Comparison of ENCODE assay signal across 8 cellular contexts in genomic region chr7:16753932-16754571, GRCh38. TPM values are rescaled to one million over a fixed set of nuclear protein-coding genes. Genes with fewer than 3 reads are reported as not detected.
A peak's percentile ranks its signal among the peaks of the same experiment; 100 is the strongest.
DNase-seq lines count a peak whose midpoint lies in the region; ATAC-seq and TF ChIP-seq lines count a peak whose summit lies in the region.

No MANE protein-coding gene starts in this region.

- TF ChIP-seq RAD21 in neural cell (conservative IDR thresholded peaks at IDR 0.05) = no peak

- ATAC-seq in GM19467 (IDR thresholded peaks at IDR 0.05; ENCODE audit: unreplicated experiment) (peak; percentile 12), HG03571 (IDR thresholded peaks at IDR 0.05; ENCODE audit: unreplicated experiment) (no peak)

- H3K9me2 ChIP-seq in neural cell (ENCODE audit: insufficient read depth, low read length) = no peaks in the 10 kb centered on the region

- peaks cover 45% of the 10 kb centered on the region for H3K79me2 ChIP-seq in neural cell (replicated peaks; ENCODE audit: insufficient read depth, low read length)

- CTCF ChIA-PET in CD8-positive, alpha-beta memory T cell (lab: Charles Lee) = interaction anchor here (1.0 kb wide), 1 partner anchor 9 kb away, joined by 4 read pairs; no protein-coding TSS in a partner anchor

- no peaks in the 10 kb centered on the region for H4K20me1 ChIP-seq in neural cell (ENCODE audit: insufficient read depth)

- TF ChIP-seq EP300 in neural cell (conservative IDR thresholded peaks at IDR 0.05; ENCODE audit: poor library complexity, severe bottlenecking) = no peak

- H3K36me3 ChIP-seq in CD8-positive, alpha-beta memory T cell (ENCODE audit: insufficient read depth, low read length) = no peaks in the 10 kb centered on the region
- H3K36me3 ChIP-seq in neural cell (ENCODE audit: insufficient read depth, low read length) = no peaks in the 10 kb centered on the region

- no peaks in the 10 kb centered on the region for H3K9me3 ChIP-seq in CD8-positive, alpha-beta memory T cell (ENCODE audit: low read length)
- H3K9me3 ChIP-seq in neural cell (ENCODE audit: low read length) = no peaks in the 10 kb centered on the region

- H3K4me1 ChIP-seq in CD8-positive, alpha-beta memory T cell (ENCODE audit: insufficient read depth, low read length) = no peaks in the 10 kb centered on the region

- H3K9ac ChIP-seq in neural cell (ENCODE audit: low read length) = peak overlapping the region; percentile 92

- no peak for DNase-seq in CD8-positive, alpha-beta memory T cell
- peak; percentile 54 for DNase-seq in NB4 (ENCODE audit: low read depth)
- DNase-seq in activated CD8-positive, alpha-beta memory T cell treated with anti-CD3 and anti-CD28 coated beads for 48 hours (ENCODE audit: low read depth in 2 of 3, low spot score in 2 of 3) = peak in 2 of 3 experiments; percentile 2 to 8
- DNase-seq in fibroblast of the aortic adventitia (ENCODE audit: low read depth) = no peak
- no peak for DNase-seq in dedifferentiated amniotic fluid mesenchymal stem cell (ENCODE audit: extremely low spot score)

- TF ChIP-seq POLR2A in NB4 (IDR thresholded peaks at IDR 0.05; ENCODE audit: extremely low read depth, insufficient read length) = no peak

- peak overlapping the region; percentile 98 for H3K4me2 ChIP-seq in neural cell (ENCODE audit: low read length)

- H3F3A ChIP-seq in neural cell (ENCODE audit: insufficient read depth, low read length, poor library complexity, severe bottlenecking) = no peaks in the 10 kb centered on the region

- POLR2A ChIA-PET in CD8-positive, alpha-beta memory T cell (lab: Charles Lee) = no interaction called here

- H3K9me3 Mint-ChIP-seq in CD8-positive, alpha-beta memory T cell = no peaks in the 10 kb centered on the region

- H3K27ac Mint-ChIP-seq in CD8-positive, alpha-beta memory T cell = no peak overlapping the region

- H2AFZ ChIP-seq in neural cell (ENCODE audit: low read depth, low read length) = peak overlapping the region; percentile 75

- peak overlapping the region; percentile 72 to 86 (median 81) for H3K4me3 Mint-ChIP-seq in CD8-positive, alpha-beta memory T cell

- no peak for TF ChIP-seq CTCF in NB4 (IDR thresholded peaks at IDR 0.05; ENCODE audit: low read depth, low read length)
- TF ChIP-seq CTCF in fibroblast of the aortic adventitia (IDR thresholded peaks at IDR 0.05; ENCODE audit: insufficient read depth, low read length) = no peak
- no peak for TF ChIP-seq CTCF in neural cell (IDR thresholded peaks at IDR 0.05; ENCODE audit: poor library complexity, severe bottlenecking)

- peaks cover 6% of the 10 kb centered on the region for H3K27me3 ChIP-seq in CD8-positive, alpha-beta memory T cell (ENCODE audit: insufficient read depth, low read length, poor library complexity, severe bottlenecking)
- no peaks in the 10 kb centered on the region for H3K27me3 ChIP-seq in neural cell (ENCODE audit: insufficient read depth, low read depth, low read length)

- no peak overlapping the region for H3K27ac ChIP-seq in CD8-positive, alpha-beta memory T cell (ENCODE audit: low read depth, low read length)
- H3K27ac ChIP-seq in neural cell (ENCODE audit: low read length) = peak overlapping the region; percentile 90

- H3K36me3 Mint-ChIP-seq in CD8-positive, alpha-beta memory T cell = peaks cover 0 to 4% (median 0%) of the 10 kb centered on the region in 3 donors

- H3K4me3 ChIP-seq in CD8-positive, alpha-beta memory T cell (ENCODE audit: low read length) = peak overlapping the region; percentile 42
- H3K4me3 ChIP-seq in NB4 (ENCODE audit: low read depth, low read length) = peak overlapping the region; percentile 58
- peak overlapping the region; percentile 72 for H3K4me3 ChIP-seq in fibroblast of the aortic adventitia (ENCODE audit: low read depth, low read length)
- H3K4me3 ChIP-seq in neural cell (ENCODE audit: low read length) = peak overlapping the region; percentile 84

- H3K4me1 Mint-ChIP-seq in CD8-positive, alpha-beta memory T cell = peaks cover 9 to 16% (median 15%) of the 10 kb centered on the region in 3 donors

- H3K27me3 Mint-ChIP-seq in CD8-positive, alpha-beta memory T cell = peaks cover 24 to 32% of the 10 kb centered on the region in 2 donors

TF ChIP-seq in neural cell, 6 proteins besides CTCF, POLR2A, EP300 and RAD21:
- TF ChIP-seq TAF1 (IDR thresholded peaks at IDR 0.05; ENCODE audit: low read depth) (peak; percentile 43), SMC3 (conservative IDR thresholded peaks at IDR 0.05; ENCODE audit: poor library complexity) (no peak), REST (IDR thresholded peaks at IDR 0.05; ENCODE audit: borderline replicate concordance) (peak; percentile 73), POLR2AphosphoS5 (IDR thresholded peaks at IDR 0.05) (no peak), MXI1 (conservative IDR thresholded peaks at IDR 0.05; ENCODE audit: poor library complexity, severe bottlenecking) (peak; percentile 72), EZH2 (IDR thresholded peaks at IDR 0.05; ENCODE audit: borderline replicate concordance, insufficient read depth, low read length, poor library complexity, severe bottlenecking) (no peak)

RNA-seq across cellular contexts. Expression of gene TSPAN13, which starts 0.5 kb away (rescaled TPM):
- total RNA-seq in CD8-positive, alpha-beta memory T cell = under 1 TPM; 0.66 to 0.97 TPM
- not detected for polyA plus RNA-seq in CD8-positive, alpha-beta memory T cell
- total RNA-seq in fibroblast of the aortic adventitia (ENCODE audit: low replicate concordance) = 4.3 TPM in 1 of 2 replicates, not detected in the other
- 281 and 315 TPM in 2 replicates for polyA plus RNA-seq in neural cell
- 173 and 201 TPM in 2 replicates for polyA minus RNA-seq in neural cell

RNA-seq across cellular contexts. Expression of gene AGR2, which starts 50.7 kb away (rescaled TPM):
- not detected for total RNA-seq in CD8-positive, alpha-beta memory T cell
- polyA plus RNA-seq in CD8-positive, alpha-beta memory T cell = not detected
- total RNA-seq in fibroblast of the aortic adventitia (ENCODE audit: low replicate concordance) = 0.25 TPM in 1 of 2 replicates, not detected in the other
- not detected in 2 replicates for polyA plus RNA-seq in neural cell
- not detected in 2 replicates for polyA minus RNA-seq in neural cell

Comparison
In these comparisons a context has a peak if more than half of its experiments do, and no peak if none do; other contexts are left out.
1. DNase-seq: peak in NB4 (single experiment) and activated CD8-positive, alpha-beta memory T cell treated with anti-CD3 and anti-CD28 coated beads for 48 hours (2 of 3); none in CD8-positive, alpha-beta memory T cell (0 of 5), fibroblast of the aortic adventitia (single experiment) and dedifferentiated amniotic fluid mesenchymal stem cell (single experiment).
2. Peak in every context shown above with its lines, with median percentiles within 50 percentile points of each other: H3K4me3 ChIP-seq.